Comparison of ENCODE assay signal across 19 cellular contexts in the genomic region with DNA sequence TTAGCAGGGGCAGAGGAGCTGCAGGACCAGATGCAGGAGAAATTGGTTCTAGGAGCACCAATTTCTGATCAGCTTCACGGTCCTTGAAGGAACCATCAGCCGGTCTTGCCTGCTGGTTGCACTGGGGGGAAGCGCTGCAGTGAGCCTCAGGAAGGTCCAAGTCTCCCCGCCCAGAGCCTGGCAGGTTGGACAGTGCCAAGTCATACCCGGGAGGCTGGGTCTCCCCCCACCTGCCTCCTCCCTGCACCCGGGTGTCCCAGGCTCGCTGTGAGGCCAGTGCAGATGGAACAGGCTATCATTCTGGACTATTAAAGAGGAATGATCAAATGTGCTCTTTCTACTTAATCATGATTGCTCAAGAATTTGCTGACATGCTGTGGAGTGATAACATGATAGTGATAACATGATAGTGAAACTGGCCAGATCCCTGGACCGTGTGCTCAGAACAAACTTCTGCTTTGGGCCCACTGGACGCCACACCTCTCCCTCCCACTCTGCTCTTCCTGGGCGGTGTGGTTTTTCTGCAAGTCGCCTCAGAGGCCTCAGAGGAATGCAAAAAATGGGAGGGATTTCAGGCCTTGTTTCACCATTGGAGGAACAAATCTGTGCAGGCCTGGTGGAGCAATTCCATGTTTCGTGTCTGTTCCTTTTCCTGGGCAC.
"Had no signal": no experiment of that assay in that cellular context is flagged by ENCODE, and none has a peak within 500 bp of the region (broad histone marks: within the 10 kb centered on the region; RNA-seq: fewer than 3 reads in every experiment).

No MANE protein-coding gene starts in this region.

- DNase-seq: activated CD4-positive, alpha-beta T cell treated with anti-CD3 and anti-CD28 coated beads for 36 hours; activated CD8-positive, alpha-beta T cell treated with anti-CD3 and anti-CD28 coated beads for 36 hours; activated gamma-delta T cell; activated T-cell treated with anti-CD3 and anti-CD28 coated beads, Interleukin-2, amount 50 U/mL, for 4 hours; amygdala; effector CD8-positive, alpha-beta T cell; gastrocnemius medialis; heart right ventricle; islet precursor cell; midbrain; stimulated activated CD4-positive, alpha-beta T cell treated with anti-CD3 and anti-CD28 coated beads, Interleukin-12 subunit alpha, Interleukin-12 subunit beta, amount 100 ng/mL, for 4 hours; stimulated activated CD4-positive, alpha-beta T cell treated with anti-CD3 and anti-CD28 coated beads, Interleukin-2, amount 100 ng/mL, for 24 hours; T-helper 17 cell; uterus had no signal

- H3K4me1 ChIP-seq: gastrocnemius medialis, heart right ventricle, neural progenitor cell, uterus had no signal

- H3K36me3 Mint-ChIP-seq: activated naive CD8-positive, alpha-beta T cell; brain; neural progenitor cell; stimulated activated memory B cell treated with anti-CD40 and anti-IgM and Interleukin-4, amounts not matched to agents 10 μg/mL and 1 μg/mL and 100 μg/mL, for 72 hours had no signal

- H3K36me3 ChIP-seq: gastrocnemius medialis, heart right ventricle, neural progenitor cell, uterus had no signal

- ATAC-seq: activated CD4-positive, alpha-beta T cell treated with anti-CD3 and anti-CD28 coated beads for 36 hours; activated CD8-positive, alpha-beta T cell treated with anti-CD3 and anti-CD28 coated beads for 36 hours; activated T-cell treated with anti-CD3 and anti-CD28 coated beads, Interleukin-2, amount 50 U/mL, for 4 hours; gastrocnemius medialis; heart right ventricle; stimulated activated memory B cell treated with anti-CD40 and anti-IgM and Interleukin-4, amounts not matched to agents 10 μg/mL and 1 μg/mL and 100 μg/mL, for 72 hours; T-helper 17 cell had no signal

- H3K9me3 Mint-ChIP-seq: activated CD8-positive, alpha-beta T cell treated with anti-CD3 and anti-CD28 coated beads for 36 hours; activated T-cell treated with anti-CD3 and anti-CD28 coated beads, Interleukin-2, amount 50 U/mL, for 4 hours; neural progenitor cell; stimulated activated memory B cell treated with anti-CD40 and anti-IgM and Interleukin-4, amounts not matched to agents 10 μg/mL and 1 μg/mL and 100 μg/mL, for 72 hours had no signal

- H3K27ac Mint-ChIP-seq: activated CD4-positive, alpha-beta T cell treated with anti-CD3 and anti-CD28 coated beads for 36 hours; activated CD8-positive, alpha-beta T cell treated with anti-CD3 and anti-CD28 coated beads for 36 hours; activated naive CD8-positive, alpha-beta T cell; neural progenitor cell; stimulated activated memory B cell treated with anti-CD40 and anti-IgM and Interleukin-4, amounts not matched to agents 10 μg/mL and 1 μg/mL and 100 μg/mL, for 72 hours; T-helper 17 cell had no signal

- H3K4me2 ChIP-seq: neural progenitor cell had no signal

- H3K4me1 Mint-ChIP-seq: activated CD4-positive, alpha-beta T cell treated with anti-CD3 and anti-CD28 coated beads for 36 hours; brain; neural progenitor cell; stimulated activated memory B cell treated with anti-CD40 and anti-IgM and Interleukin-4, amounts not matched to agents 10 μg/mL and 1 μg/mL and 100 μg/mL, for 72 hours; T-helper 17 cell had no signal

- H3K4me3 ChIP-seq: gastrocnemius medialis, heart right ventricle, lung, neural progenitor cell, uterus had no signal

- H3K9ac ChIP-seq: neural progenitor cell had no signal

- H3K9me3 ChIP-seq: gastrocnemius medialis, uterus had no signal

- H3K4me3 Mint-ChIP-seq: activated CD4-positive, alpha-beta T cell treated with anti-CD3 and anti-CD28 coated beads for 36 hours; activated CD8-positive, alpha-beta T cell treated with anti-CD3 and anti-CD28 coated beads for 36 hours; activated naive CD8-positive, alpha-beta T cell; activated T-cell treated with anti-CD3 and anti-CD28 coated beads, Interleukin-2, amount 50 U/mL, for 4 hours; brain; neural progenitor cell; stimulated activated memory B cell treated with anti-CD40 and anti-IgM and Interleukin-4, amounts not matched to agents 10 μg/mL and 1 μg/mL and 100 μg/mL, for 72 hours; T-helper 17 cell had no signal

- H3K27ac ChIP-seq: gastrocnemius medialis, heart right ventricle, neural progenitor cell, uterus had no signal

- H3K27me3 ChIP-seq: neural progenitor cell, uterus had no signal

- H2AFZ ChIP-seq: neural progenitor cell had no signal
